1 cellular context compared by ENCODE assay signal in the genomic region with DNA sequence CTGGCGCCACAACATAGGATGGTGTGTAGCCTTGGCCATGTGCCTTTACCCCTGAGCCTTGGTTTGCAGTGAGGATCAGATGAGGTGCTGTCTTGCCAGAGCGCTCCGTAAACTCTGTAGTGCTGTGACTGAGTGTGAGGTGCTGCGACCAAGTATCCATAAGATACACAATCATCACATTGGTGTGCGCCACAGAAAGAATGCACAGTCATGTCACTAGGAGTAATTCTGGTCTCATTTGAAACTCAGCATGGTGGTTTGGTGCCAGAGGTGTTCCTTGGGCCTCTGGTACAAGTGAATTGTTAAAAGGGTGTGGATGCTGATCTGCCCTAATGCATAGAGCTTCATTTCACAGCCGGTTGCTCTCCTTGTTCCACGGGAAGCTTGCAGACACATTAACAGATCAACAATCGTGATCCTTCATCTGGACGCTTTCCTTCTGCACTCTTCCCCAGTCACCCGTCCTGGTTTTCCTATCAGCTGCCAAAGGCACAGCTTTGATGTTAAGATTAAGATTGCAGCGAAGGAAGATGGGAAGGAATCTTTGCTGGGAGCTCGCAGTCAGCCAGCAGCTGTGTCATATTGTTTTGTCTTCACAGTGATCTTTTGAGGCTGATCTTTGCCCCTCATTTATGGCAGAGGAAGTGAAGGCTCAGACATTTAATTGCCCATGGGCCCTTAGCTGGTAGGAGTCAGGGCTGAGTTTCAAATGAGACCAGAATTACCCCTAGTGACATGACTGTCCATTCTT.
A peak's percentile ranks its signal among the peaks of the same experiment; 100 is the strongest.
TF ChIP-seq lines count a peak whose summit lies in the region.

No MANE protein-coding gene starts in this region.

TF ChIP-seq in K562, 482 proteins besides CTCF, POLR2A, EP300 and RAD21 (continued from another document and continues in another):
- TF ChIP-seq, protein P1, sequence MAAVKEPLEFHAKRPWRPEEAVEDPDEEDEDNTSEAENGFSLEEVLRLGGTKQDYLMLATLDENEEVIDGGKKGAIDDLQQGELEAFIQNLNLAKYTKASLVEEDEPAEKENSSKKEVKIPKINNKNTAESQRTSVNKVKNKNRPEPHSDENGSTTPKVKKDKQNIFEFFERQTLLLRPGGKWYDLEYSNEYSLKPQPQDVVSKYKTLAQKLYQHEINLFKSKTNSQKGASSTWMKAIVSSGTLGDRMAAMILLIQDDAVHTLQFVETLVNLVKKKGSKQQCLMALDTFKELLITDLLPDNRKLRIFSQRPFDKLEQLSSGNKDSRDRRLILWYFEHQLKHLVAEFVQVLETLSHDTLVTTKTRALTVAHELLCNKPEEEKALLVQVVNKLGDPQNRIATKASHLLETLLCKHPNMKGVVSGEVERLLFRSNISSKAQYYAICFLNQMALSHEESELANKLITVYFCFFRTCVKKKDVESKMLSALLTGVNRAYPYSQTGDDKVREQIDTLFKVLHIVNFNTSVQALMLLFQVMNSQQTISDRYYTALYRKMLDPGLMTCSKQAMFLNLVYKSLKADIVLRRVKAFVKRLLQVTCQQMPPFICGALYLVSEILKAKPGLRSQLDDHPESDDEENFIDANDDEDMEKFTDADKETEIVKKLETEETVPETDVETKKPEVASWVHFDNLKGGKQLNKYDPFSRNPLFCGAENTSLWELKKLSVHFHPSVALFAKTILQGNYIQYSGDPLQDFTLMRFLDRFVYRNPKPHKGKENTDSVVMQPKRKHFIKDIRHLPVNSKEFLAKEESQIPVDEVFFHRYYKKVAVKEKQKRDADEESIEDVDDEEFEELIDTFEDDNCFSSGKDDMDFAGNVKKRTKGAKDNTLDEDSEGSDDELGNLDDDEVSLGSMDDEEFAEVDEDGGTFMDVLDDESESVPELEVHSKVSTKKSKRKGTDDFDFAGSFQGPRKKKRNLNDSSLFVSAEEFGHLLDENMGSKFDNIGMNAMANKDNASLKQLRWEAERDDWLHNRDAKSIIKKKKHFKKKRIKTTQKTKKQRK (IDR thresholded peaks at IDR 0.05; ENCODE audit: borderline replicate concordance, low read depth, low read length): no peak
- TF ChIP-seq, protein P2, sequence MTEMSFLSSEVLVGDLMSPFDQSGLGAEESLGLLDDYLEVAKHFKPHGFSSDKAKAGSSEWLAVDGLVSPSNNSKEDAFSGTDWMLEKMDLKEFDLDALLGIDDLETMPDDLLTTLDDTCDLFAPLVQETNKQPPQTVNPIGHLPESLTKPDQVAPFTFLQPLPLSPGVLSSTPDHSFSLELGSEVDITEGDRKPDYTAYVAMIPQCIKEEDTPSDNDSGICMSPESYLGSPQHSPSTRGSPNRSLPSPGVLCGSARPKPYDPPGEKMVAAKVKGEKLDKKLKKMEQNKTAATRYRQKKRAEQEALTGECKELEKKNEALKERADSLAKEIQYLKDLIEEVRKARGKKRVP (CRISPR knock-in tag; IDR thresholded peaks at IDR 0.05): no peak
- TF ChIP-seq, protein P3, sequence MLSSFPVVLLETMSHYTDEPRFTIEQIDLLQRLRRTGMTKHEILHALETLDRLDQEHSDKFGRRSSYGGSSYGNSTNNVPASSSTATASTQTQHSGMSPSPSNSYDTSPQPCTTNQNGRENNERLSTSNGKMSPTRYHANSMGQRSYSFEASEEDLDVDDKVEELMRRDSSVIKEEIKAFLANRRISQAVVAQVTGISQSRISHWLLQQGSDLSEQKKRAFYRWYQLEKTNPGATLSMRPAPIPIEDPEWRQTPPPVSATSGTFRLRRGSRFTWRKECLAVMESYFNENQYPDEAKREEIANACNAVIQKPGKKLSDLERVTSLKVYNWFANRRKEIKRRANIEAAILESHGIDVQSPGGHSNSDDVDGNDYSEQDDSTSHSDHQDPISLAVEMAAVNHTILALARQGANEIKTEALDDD (IDR thresholded peaks at IDR 0.05): no peak
- TF ChIP-seq NR2C2 (CRISPR knock-in tag; IDR thresholded peaks at IDR 0.05): no peak
- no peak for TF ChIP-seq NR2C2 (tag; IDR thresholded peaks at IDR 0.05)
- TF ChIP-seq KLF16 (IDR thresholded peaks at IDR 0.05): no peak
- no peak for TF ChIP-seq EGR1 (conservative IDR thresholded peaks at IDR 0.05)
- TF ChIP-seq ZNF644 (tag; IDR thresholded peaks at IDR 0.05; ENCODE audit: low read depth): 0 out of 2 replicates have a peak, but pooled peaks have one; percentile 40
- peak; percentile 68 for TF ChIP-seq C11orf30 (IDR thresholded peaks at IDR 0.05; ENCODE audit: low read depth)
- no peak for TF ChIP-seq ARHGAP35 (IDR thresholded peaks at IDR 0.05; ENCODE audit: partially characterized antibody)
- TF ChIP-seq ZNF121 (CRISPR knock-in tag; conservative IDR thresholded peaks at IDR 0.05): no peak
- TF ChIP-seq, protein P4, sequence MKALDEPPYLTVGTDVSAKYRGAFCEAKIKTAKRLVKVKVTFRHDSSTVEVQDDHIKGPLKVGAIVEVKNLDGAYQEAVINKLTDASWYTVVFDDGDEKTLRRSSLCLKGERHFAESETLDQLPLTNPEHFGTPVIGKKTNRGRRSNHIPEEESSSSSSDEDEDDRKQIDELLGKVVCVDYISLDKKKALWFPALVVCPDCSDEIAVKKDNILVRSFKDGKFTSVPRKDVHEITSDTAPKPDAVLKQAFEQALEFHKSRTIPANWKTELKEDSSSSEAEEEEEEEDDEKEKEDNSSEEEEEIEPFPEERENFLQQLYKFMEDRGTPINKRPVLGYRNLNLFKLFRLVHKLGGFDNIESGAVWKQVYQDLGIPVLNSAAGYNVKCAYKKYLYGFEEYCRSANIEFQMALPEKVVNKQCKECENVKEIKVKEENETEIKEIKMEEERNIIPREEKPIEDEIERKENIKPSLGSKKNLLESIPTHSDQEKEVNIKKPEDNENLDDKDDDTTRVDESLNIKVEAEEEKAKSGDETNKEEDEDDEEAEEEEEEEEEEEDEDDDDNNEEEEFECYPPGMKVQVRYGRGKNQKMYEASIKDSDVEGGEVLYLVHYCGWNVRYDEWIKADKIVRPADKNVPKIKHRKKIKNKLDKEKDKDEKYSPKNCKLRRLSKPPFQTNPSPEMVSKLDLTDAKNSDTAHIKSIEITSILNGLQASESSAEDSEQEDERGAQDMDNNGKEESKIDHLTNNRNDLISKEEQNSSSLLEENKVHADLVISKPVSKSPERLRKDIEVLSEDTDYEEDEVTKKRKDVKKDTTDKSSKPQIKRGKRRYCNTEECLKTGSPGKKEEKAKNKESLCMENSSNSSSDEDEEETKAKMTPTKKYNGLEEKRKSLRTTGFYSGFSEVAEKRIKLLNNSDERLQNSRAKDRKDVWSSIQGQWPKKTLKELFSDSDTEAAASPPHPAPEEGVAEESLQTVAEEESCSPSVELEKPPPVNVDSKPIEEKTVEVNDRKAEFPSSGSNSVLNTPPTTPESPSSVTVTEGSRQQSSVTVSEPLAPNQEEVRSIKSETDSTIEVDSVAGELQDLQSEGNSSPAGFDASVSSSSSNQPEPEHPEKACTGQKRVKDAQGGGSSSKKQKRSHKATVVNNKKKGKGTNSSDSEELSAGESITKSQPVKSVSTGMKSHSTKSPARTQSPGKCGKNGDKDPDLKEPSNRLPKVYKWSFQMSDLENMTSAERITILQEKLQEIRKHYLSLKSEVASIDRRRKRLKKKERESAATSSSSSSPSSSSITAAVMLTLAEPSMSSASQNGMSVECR (CRISPR knock-in tag; IDR thresholded peaks at IDR 0.05): no peak
- TF ChIP-seq CTBP1 (IDR thresholded peaks at IDR 0.05; ENCODE audit: borderline replicate concordance): peak; percentile 39; the same call in 1 of the 2 replicates
- no peak for TF ChIP-seq PML (IDR thresholded peaks at IDR 0.05; ENCODE audit: low read length)
- TF ChIP-seq PHF8 (IDR thresholded peaks at IDR 0.05; ENCODE audit: borderline replicate concordance, low read length): no peak
- peak; percentile 31; the same call in 1 of the 2 replicates for TF ChIP-seq TCF3 (CRISPR knock-in tag; IDR thresholded peaks at IDR 0.05)
- TF ChIP-seq ZNF12 (CRISPR knock-in tag; IDR thresholded peaks at IDR 0.05): no peak
- TF ChIP-seq POLR2AphosphoS2 (IDR thresholded peaks at IDR 0.05; ENCODE audit: low read length): no peak
- TF ChIP-seq THRAP3 (IDR thresholded peaks at IDR 0.05; ENCODE audit: borderline replicate concordance): no peak
- no peak for TF ChIP-seq ELF1 (tag; IDR thresholded peaks at IDR 0.05)
- TF ChIP-seq, protein P5, sequence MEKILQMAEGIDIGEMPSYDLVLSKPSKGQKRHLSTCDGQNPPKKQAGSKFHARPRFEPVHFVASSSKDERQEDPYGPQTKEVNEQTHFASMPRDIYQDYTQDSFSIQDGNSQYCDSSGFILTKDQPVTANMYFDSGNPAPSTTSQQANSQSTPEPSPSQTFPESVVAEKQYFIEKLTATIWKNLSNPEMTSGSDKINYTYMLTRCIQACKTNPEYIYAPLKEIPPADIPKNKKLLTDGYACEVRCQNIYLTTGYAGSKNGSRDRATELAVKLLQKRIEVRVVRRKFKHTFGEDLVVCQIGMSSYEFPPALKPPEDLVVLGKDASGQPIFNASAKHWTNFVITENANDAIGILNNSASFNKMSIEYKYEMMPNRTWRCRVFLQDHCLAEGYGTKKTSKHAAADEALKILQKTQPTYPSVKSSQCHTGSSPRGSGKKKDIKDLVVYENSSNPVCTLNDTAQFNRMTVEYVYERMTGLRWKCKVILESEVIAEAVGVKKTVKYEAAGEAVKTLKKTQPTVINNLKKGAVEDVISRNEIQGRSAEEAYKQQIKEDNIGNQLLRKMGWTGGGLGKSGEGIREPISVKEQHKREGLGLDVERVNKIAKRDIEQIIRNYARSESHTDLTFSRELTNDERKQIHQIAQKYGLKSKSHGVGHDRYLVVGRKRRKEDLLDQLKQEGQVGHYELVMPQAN (IDR thresholded peaks at IDR 0.05; ENCODE audit: borderline replicate concordance): no peak
- TF ChIP-seq HNRNPH1 (optimal IDR thresholded peaks at IDR 0.05; ENCODE audit: low read depth, low read length): no peak
- TF ChIP-seq, protein P6, sequence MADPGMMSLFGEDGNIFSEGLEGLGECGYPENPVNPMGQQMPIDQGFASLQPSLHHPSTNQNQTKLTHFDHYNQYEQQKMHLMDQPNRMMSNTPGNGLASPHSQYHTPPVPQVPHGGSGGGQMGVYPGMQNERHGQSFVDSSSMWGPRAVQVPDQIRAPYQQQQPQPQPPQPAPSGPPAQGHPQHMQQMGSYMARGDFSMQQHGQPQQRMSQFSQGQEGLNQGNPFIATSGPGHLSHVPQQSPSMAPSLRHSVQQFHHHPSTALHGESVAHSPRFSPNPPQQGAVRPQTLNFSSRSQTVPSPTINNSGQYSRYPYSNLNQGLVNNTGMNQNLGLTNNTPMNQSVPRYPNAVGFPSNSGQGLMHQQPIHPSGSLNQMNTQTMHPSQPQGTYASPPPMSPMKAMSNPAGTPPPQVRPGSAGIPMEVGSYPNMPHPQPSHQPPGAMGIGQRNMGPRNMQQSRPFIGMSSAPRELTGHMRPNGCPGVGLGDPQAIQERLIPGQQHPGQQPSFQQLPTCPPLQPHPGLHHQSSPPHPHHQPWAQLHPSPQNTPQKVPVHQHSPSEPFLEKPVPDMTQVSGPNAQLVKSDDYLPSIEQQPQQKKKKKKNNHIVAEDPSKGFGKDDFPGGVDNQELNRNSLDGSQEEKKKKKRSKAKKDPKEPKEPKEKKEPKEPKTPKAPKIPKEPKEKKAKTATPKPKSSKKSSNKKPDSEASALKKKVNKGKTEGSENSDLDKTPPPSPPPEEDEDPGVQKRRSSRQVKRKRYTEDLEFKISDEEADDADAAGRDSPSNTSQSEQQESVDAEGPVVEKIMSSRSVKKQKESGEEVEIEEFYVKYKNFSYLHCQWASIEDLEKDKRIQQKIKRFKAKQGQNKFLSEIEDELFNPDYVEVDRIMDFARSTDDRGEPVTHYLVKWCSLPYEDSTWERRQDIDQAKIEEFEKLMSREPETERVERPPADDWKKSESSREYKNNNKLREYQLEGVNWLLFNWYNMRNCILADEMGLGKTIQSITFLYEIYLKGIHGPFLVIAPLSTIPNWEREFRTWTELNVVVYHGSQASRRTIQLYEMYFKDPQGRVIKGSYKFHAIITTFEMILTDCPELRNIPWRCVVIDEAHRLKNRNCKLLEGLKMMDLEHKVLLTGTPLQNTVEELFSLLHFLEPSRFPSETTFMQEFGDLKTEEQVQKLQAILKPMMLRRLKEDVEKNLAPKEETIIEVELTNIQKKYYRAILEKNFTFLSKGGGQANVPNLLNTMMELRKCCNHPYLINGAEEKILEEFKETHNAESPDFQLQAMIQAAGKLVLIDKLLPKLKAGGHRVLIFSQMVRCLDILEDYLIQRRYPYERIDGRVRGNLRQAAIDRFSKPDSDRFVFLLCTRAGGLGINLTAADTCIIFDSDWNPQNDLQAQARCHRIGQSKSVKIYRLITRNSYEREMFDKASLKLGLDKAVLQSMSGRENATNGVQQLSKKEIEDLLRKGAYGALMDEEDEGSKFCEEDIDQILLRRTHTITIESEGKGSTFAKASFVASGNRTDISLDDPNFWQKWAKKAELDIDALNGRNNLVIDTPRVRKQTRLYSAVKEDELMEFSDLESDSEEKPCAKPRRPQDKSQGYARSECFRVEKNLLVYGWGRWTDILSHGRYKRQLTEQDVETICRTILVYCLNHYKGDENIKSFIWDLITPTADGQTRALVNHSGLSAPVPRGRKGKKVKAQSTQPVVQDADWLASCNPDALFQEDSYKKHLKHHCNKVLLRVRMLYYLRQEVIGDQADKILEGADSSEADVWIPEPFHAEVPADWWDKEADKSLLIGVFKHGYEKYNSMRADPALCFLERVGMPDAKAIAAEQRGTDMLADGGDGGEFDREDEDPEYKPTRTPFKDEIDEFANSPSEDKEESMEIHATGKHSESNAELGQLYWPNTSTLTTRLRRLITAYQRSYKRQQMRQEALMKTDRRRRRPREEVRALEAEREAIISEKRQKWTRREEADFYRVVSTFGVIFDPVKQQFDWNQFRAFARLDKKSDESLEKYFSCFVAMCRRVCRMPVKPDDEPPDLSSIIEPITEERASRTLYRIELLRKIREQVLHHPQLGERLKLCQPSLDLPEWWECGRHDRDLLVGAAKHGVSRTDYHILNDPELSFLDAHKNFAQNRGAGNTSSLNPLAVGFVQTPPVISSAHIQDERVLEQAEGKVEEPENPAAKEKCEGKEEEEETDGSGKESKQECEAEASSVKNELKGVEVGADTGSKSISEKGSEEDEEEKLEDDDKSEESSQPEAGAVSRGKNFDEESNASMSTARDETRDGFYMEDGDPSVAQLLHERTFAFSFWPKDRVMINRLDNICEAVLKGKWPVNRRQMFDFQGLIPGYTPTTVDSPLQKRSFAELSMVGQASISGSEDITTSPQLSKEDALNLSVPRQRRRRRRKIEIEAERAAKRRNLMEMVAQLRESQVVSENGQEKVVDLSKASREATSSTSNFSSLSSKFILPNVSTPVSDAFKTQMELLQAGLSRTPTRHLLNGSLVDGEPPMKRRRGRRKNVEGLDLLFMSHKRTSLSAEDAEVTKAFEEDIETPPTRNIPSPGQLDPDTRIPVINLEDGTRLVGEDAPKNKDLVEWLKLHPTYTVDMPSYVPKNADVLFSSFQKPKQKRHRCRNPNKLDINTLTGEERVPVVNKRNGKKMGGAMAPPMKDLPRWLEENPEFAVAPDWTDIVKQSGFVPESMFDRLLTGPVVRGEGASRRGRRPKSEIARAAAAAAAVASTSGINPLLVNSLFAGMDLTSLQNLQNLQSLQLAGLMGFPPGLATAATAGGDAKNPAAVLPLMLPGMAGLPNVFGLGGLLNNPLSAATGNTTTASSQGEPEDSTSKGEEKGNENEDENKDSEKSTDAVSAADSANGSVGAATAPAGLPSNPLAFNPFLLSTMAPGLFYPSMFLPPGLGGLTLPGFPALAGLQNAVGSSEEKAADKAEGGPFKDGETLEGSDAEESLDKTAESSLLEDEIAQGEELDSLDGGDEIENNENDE (IDR thresholded peaks at IDR 0.05; ENCODE audit: low read depth, low read length): no peak
- no peak for TF ChIP-seq NFXL1 (CRISPR knock-in tag; IDR thresholded peaks at IDR 0.05)
- TF ChIP-seq, protein P7, sequence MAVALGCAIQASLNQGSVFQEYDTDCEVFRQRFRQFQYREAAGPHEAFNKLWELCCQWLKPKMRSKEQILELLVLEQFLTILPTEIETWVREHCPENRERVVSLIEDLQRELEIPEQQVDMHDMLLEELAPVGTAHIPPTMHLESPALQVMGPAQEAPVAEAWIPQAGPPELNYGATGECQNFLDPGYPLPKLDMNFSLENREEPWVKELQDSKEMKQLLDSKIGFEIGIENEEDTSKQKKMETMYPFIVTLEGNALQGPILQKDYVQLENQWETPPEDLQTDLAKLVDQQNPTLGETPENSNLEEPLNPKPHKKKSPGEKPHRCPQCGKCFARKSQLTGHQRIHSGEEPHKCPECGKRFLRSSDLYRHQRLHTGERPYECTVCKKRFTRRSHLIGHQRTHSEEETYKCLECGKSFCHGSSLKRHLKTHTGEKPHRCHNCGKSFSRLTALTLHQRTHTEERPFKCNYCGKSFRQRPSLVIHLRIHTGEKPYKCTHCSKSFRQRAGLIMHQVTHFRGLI (CRISPR knock-in tag; IDR thresholded peaks at IDR 0.05): no peak
- TF ChIP-seq SREBF1 (IDR thresholded peaks at IDR 0.05; ENCODE audit: borderline replicate concordance, low read depth, low read length): no peak
